Comparison of ENCODE assay signal across 27 cellular contexts in genomic region chr16:65634833-65635232, GRCh38.
"Had no signal": no experiment of that assay in that cellular context is flagged by ENCODE, and none has a peak within 500 bp of the region (broad histone marks: within the 10 kb centered on the region; RNA-seq: fewer than 3 reads in every experiment).

No MANE protein-coding gene starts in this region.

- H3K4me1 Mint-ChIP-seq: activated CD4-positive, alpha-beta T cell treated with anti-CD3 and anti-CD28 coated beads, Interleukin-2, amount 10 ng/mL, durations not matched to agents 24 days and 14 days; T-cell; T-helper 17 cell had no signal

- H3K36me3 Mint-ChIP-seq: activated naive CD4-positive, alpha-beta T cell treated with anti-CD3 and anti-CD28 coated beads, Interleukin-2, amount 50 U/mL, for 72 hours; T-cell had no signal

- H3K27ac Mint-ChIP-seq: activated CD4-positive, alpha-beta T cell treated with anti-CD3 and anti-CD28 coated beads, Interleukin-2, amount 10 ng/mL, durations not matched to agents 24 days and 14 days; activated CD8-positive, alpha-beta T cell treated with anti-CD3 and anti-CD28 coated beads for 36 hours; activated naive CD4-positive, alpha-beta T cell treated with anti-CD3 and anti-CD28 coated beads for 36 hours; activated naive CD4-positive, alpha-beta T cell treated with anti-CD3 and anti-CD28 coated beads, Interleukin-2, amount 50 U/mL, for 72 hours; T-cell; T-helper 17 cell had no signal

- H3K36me3 ChIP-seq: adrenal gland, breast epithelium, Peyer's patch, WERI-Rb-1 had no signal

- H3K27ac ChIP-seq: adrenal gland, body of pancreas, breast epithelium, Peyer's patch, RWPE1, WERI-Rb-1 had no signal

- H3K9me3 ChIP-seq: adrenal gland, body of pancreas, breast epithelium, Peyer's patch had no signal

- H3K4me3 ChIP-seq: adrenal gland, body of pancreas, breast epithelium, Peyer's patch had no signal

- H3K27me3 Mint-ChIP-seq: activated CD4-positive, alpha-beta T cell treated with anti-CD3 and anti-CD28 coated beads, Interleukin-2, amount 10 ng/mL, durations not matched to agents 24 days and 14 days; activated CD8-positive, alpha-beta T cell treated with anti-CD3 and anti-CD28 coated beads for 36 hours; T-helper 17 cell had no signal

- FAIRE-seq: astrocyte had no signal

- H3K9me3 Mint-ChIP-seq: activated CD4-positive, alpha-beta T cell treated with anti-CD3 and anti-CD28 coated beads, Interleukin-2, amount 10 ng/mL, durations not matched to agents 24 days and 14 days had no signal

- H3K4me3 Mint-ChIP-seq: activated CD4-positive, alpha-beta T cell treated with anti-CD3 and anti-CD28 coated beads, Interleukin-2, amount 10 ng/mL, durations not matched to agents 24 days and 14 days; activated CD8-positive, alpha-beta T cell treated with anti-CD3 and anti-CD28 coated beads for 36 hours; activated naive CD4-positive, alpha-beta T cell treated with anti-CD3 and anti-CD28 coated beads for 36 hours; T-cell; T-helper 17 cell had no signal

- H3K27me3 ChIP-seq: adrenal gland, body of pancreas, breast epithelium, Peyer's patch had no signal

- DNase-seq: activated CD4-positive, alpha-beta T cell treated with anti-CD3 and anti-CD28 coated beads, Interleukin-2, amount 10 ng/mL, durations not matched to agents 24 days and 14 days; activated CD4-positive, alpha-beta T cell treated with anti-CD3 and anti-CD28 coated beads, Interleukin-2, amount 50 U/mL, for 4 hours; activated CD8-positive, alpha-beta T cell treated with anti-CD3 and anti-CD28 coated beads for 36 hours; activated gamma-delta T cell treated with Interleukin-2 at 50 U/mL for 16 hours; activated naive CD4-positive, alpha-beta T cell treated with anti-CD3 and anti-CD28 coated beads for 36 hours; activated T-cell treated with anti-CD3 and anti-CD28 coated beads, Interleukin-2, amount 50 U/mL, for 1 hour; adrenal gland; body of pancreas; Karpas-422; KBM-7; NCI-H1105; NCI-H1417 treated with DMSO at 0.1 percent for 48 hours; NCI-H1930; NCI-H2081 treated with DMSO at 0.1 percent for 48 hours; NCI-H345; NCI-H524 treated with DMSO at 0.1 percent for 48 hours; NK-92 treated with Interleukin-12 subunit alpha and Interleukin-12 subunit beta, amount 100 ng/mL, for 24 hours; PC-3; Peyer's patch; SIG-M5; T-cell; T-helper 17 cell; WERI-Rb-1 had no signal

- H3K4me1 ChIP-seq: adrenal gland, body of pancreas, breast epithelium, Peyer's patch had no signal
